Comparison of ENCODE assay signal across 13 cellular contexts in genomic region chr18:11511434-11512095, GRCh38.
DNase-seq lines count a peak whose midpoint lies in the region; ATAC-seq, FAIRE-seq and TF ChIP-seq lines count a peak whose summit lies in the region.
"Had no signal": no experiment of that assay in that cellular context is flagged by ENCODE, and none has a peak within 500 bp of the region (broad histone marks: within the 10 kb centered on the region; RNA-seq: fewer than 3 reads in every experiment).

No MANE protein-coding gene starts in this region.

- no peak overlapping the region for H3K9ac ChIP-seq in SU-DHL-6 (ENCODE audit: low read length)

- H3K27ac ChIP-seq in SU-DHL-6 (ENCODE audit: low read depth, low read length) (no peak overlapping the region), coronary artery (no peak overlapping the region), small intestine (ENCODE audit: low read depth in 1 of 2, low read length in 1 of 2) (no peak overlapping the region)

- peak; percentile 55 for ATAC-seq in GM18519 (IDR thresholded peaks at IDR 0.05; ENCODE audit: low FRiP score, unreplicated experiment)
- peak; percentile 93 for ATAC-seq in GM21515 (IDR thresholded peaks at IDR 0.05; ENCODE audit: unreplicated experiment)
- peak; percentile 86 for ATAC-seq in HG03103 (IDR thresholded peaks at IDR 0.05; ENCODE audit: low read depth, unreplicated experiment)
- ATAC-seq: HCT116 had no signal

- peak overlapping the region; percentile 12 for H3K4me2 ChIP-seq in SU-DHL-6 (ENCODE audit: low read depth, low read length, poor library complexity, severe bottlenecking)

- H3K4me3 ChIP-seq in SU-DHL-6 (ENCODE audit: insufficient read depth, low read length, poor library complexity, severe bottlenecking): no peak overlapping the region
- H3K4me3 ChIP-seq in coronary artery: no peak overlapping the region
- no peak overlapping the region for H3K4me3 ChIP-seq in small intestine (ENCODE audit: low read depth in 1 of 2, low read length in 2 of 2)

- FAIRE-seq in small intestine (lab: Jason Lieb, UNC): no peak
- FAIRE-seq: endometrium had no signal

- no peaks in the 10 kb centered on the region for H3F3A ChIP-seq in SU-DHL-6 (ENCODE audit: insufficient read depth)

- H3K4me1 ChIP-seq in small intestine (ENCODE audit: control insufficient read depth in 2 of 2, insufficient read depth in 1 of 2, low read depth in 1 of 2, low read length in 1 of 2): no peaks in the 10 kb centered on the region

- no peak overlapping the region for H2AFZ ChIP-seq in SU-DHL-6 (ENCODE audit: low read depth, low read length, severe bottlenecking)

- no peaks in the 10 kb centered on the region for H3K9me2 ChIP-seq in SU-DHL-6 (replicated peaks; ENCODE audit: insufficient read depth, low read length)

- H3K36me3 ChIP-seq in SU-DHL-6 (ENCODE audit: low read length) (no peaks in the 10 kb centered on the region), small intestine (ENCODE audit: control insufficient read depth in 2 of 2, insufficient read depth in 2 of 2, low read length in 2 of 2) (no peaks in the 10 kb centered on the region)

- H3K9me3 ChIP-seq in SU-DHL-6 (ENCODE audit: insufficient read depth, low read length): no peaks in the 10 kb centered on the region
- H3K9me3 ChIP-seq in small intestine (ENCODE audit: control insufficient read depth, low read depth): no peaks in the 10 kb centered on the region

- no peaks in the 10 kb centered on the region for H4K20me1 ChIP-seq in SU-DHL-6 (ENCODE audit: low read depth, low read length)

- DNase-seq in coronary artery (ENCODE audit: low spot score) (no peak), midbrain (lab: John Stamatoyannopoulos, UW) (no peak), small intestine (no peak), hepatic stellate cell (ENCODE audit: low spot score) (no peak)
- DNase-seq: activated CD4-positive, alpha-beta T cell treated with anti-CD3 and anti-CD28 coated beads for 48 hours; amniotic stem cell; NCI-H1092 treated with DMSO at 0.1 percent for 48 hours had no signal

- no peaks in the 10 kb centered on the region for H3K27me3 ChIP-seq in SU-DHL-6 (ENCODE audit: low read length)
- H3K27me3 ChIP-seq in small intestine (ENCODE audit: control insufficient read depth in 2 of 2, insufficient read depth in 2 of 2, low read length in 2 of 2): no peaks in the 10 kb centered on the region

- no peak for TF ChIP-seq CTCF in SU-DHL-6 (IDR thresholded peaks at IDR 0.05; ENCODE audit: insufficient read depth, low read length, poor library complexity, severe bottlenecking)
- TF ChIP-seq CTCF in coronary artery (IDR thresholded peaks at IDR 0.05): no peak

- no peaks in the 10 kb centered on the region for H3K79me2 ChIP-seq in SU-DHL-6 (ENCODE audit: insufficient read depth, low read length)

- WGBS in small intestine, 3 donors: 68 to 82% (median 73%) methylated on average over 6 of the region's 6 CpGs
